9 cellular contexts compared by ENCODE assay signal in genomic region chr22:45290410-45290936, GRCh38. TPM values are rescaled to one million over a fixed set of nuclear protein-coding genes. Genes with fewer than 3 reads are reported as not detected.
DNase-seq lines count a peak whose midpoint lies in the region; ATAC-seq and FAIRE-seq lines count a peak whose summit lies in the region.
"Had no signal": no experiment of that assay in that cellular context is flagged by ENCODE, and none has a peak within 500 bp of the region (broad histone marks: within the 10 kb centered on the region; RNA-seq: fewer than 3 reads in every experiment).

No MANE protein-coding gene starts in this region.

- FAIRE-seq in urothelium cell line (lab: Jason Lieb, UNC): peak; percentile 98

- ATAC-seq in Right ventricle myocardium superior (ENCODE audit: poor library complexity) (peak; percentile 67), left cardiac atrium (peak; percentile 45 to 49), HG03175 (IDR thresholded peaks at IDR 0.05; ENCODE audit: unreplicated experiment) (no peak)

- in situ Hi-C loops in G401 (cut with HindIII; ENCODE audit: low sequenced_read_pairs): no loop called here

- peak; percentile 61 for DNase-seq in Right ventricle myocardium superior
- no peak for DNase-seq in cardiac septum (ENCODE audit: low spot score)
- peak; percentile 83 to 89 for DNase-seq in SHP77 (lab: John Stamatoyannopoulos, UW)
- no peak for DNase-seq in left cardiac atrium
- no peak for DNase-seq in urothelium cell line (ENCODE audit: low spot score)
- no peak for DNase-seq in G401 (ENCODE audit: low spot score)
- DNase-seq in effector CD8-positive, alpha-beta T cell (lab: John Stamatoyannopoulos, UW): no peak
- DNase-seq: activated T-cell treated with anti-CD3 and anti-CD28 coated beads, Interleukin-2, amount 50 U/mL, for 1 hour had no signal

- intact Hi-C loops in Right ventricle myocardium superior (cut with DNase I) (no loop called here), cardiac septum (cut with DNase I) (no loop called here), left cardiac atrium (cut with DNase I) (no loop called here)

RNA-seq across cellular contexts. Expression of gene UPK3A, which starts 5.7 kb away (rescaled TPM):
- 0.65 TPM for total RNA-seq in Right ventricle myocardium superior
- total RNA-seq in cardiac septum: 0.40 TPM
- under 1 TPM in 1 of 2 donors, not detected in 1; 0.29 TPM for total RNA-seq in left cardiac atrium
- total RNA-seq in G401 (2014; rRNA removed; shearing (Covaris generic)): not detected in 2 replicates

RNA-seq across cellular contexts. Expression of gene FAM118A, which starts 19.3 kb away (rescaled TPM):
- 21.1 TPM for total RNA-seq in Right ventricle myocardium superior
- total RNA-seq in cardiac septum: 15.6 TPM
- total RNA-seq in left cardiac atrium: 10 to 100 TPM; 20.9 to 23.5 TPM
- total RNA-seq in G401 (2014; rRNA removed; shearing (Covaris generic)): 11.0 and 38.4 TPM in 2 replicates

RNA-seq across cellular contexts. Expression of gene KIAA0930, which starts 49.8 kb away (rescaled TPM):
- total RNA-seq in Right ventricle myocardium superior: 18.6 TPM
- 21.6 TPM for total RNA-seq in cardiac septum
- total RNA-seq in left cardiac atrium: 10 to 100 TPM; 25.8 to 38.5 TPM
- total RNA-seq in G401 (2014; rRNA removed; shearing (Covaris generic)): 32.8 and 71.4 TPM in 2 replicates

Comparison
In these comparisons a context has a peak if more than half of its experiments do, and no peak if none do; other contexts are left out.
1. DNase-seq: peak in Right ventricle myocardium superior (single experiment) and SHP77 (2 of 2); none in cardiac septum (single experiment), left cardiac atrium (single experiment), urothelium cell line (single experiment), G401 (single experiment) and effector CD8-positive, alpha-beta T cell (single experiment).